Comparison of ENCODE assay signal across 8 cellular contexts in the genomic region with DNA sequence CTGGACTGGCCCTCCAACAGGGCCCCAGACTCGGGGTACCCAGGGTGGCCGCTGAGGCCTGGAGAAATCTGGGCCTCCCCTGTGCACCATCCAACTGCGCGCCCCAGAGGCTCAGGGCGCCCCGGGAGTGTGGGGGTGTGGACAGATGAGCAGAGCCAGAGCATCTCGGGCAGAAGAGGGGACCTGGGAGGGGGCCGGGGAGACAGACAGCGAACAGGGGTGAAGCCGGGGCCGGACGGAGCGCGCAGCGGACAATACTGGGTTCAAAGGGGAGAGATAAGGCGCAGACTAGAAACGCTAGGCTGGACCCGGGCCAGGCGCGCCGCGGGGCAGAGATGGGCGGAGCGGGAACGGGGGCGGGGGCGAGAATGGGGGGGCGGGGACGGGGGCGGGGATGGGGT. TPM values are rescaled to one million over a fixed set of nuclear protein-coding genes. Genes with fewer than 3 reads are reported as not detected.
A peak's percentile ranks its signal among the peaks of the same experiment; 100 is the strongest.
DNase-seq lines count a peak whose midpoint lies in the region; ATAC-seq and TF ChIP-seq lines count a peak whose summit lies in the region.

No MANE protein-coding gene starts in this region.

- H3K9me3 Mint-ChIP-seq in Caco-2 (ENCODE audit: unreplicated experiment), result no peaks in the 10 kb centered on the region

- no peak overlapping the region for H2AFZ ChIP-seq in SU-DHL-6 (ENCODE audit: low read depth, low read length, severe bottlenecking)

- DNase-seq in Caco-2, result no peak
- no peak for DNase-seq in HAP-1 (ENCODE audit: low spot score in 2 of 2)
- peak; percentile 55 for DNase-seq in foreskin melanocyte
- DNase-seq in prostate gland (ENCODE audit: low spot score), result no peak
- DNase-seq in NCI-H82 (lab: John Stamatoyannopoulos, UW), result no peak
- DNase-seq in NCI-H2081 treated with DMSO at 0.1 percent for 48 hours (lab: John Stamatoyannopoulos, UW), result no peak

- no peak for ATAC-seq in HG02763 (IDR thresholded peaks at IDR 0.05; ENCODE audit: unreplicated experiment)

- in situ Hi-C loops in HAP-1 (cut with MboI; ENCODE audit: low sequenced_read_pairs), result no loop called here

- H4K20me1 ChIP-seq in SU-DHL-6 (ENCODE audit: low read depth, low read length), result no peaks in the 10 kb centered on the region

- peak overlapping the region; percentile 27 for H3K4me3 ChIP-seq in Caco-2 (ENCODE audit: low read depth, low read length)
- peak overlapping the region; percentile 28 for H3K4me3 ChIP-seq in HAP-1
- H3K4me3 ChIP-seq in SU-DHL-6 (ENCODE audit: insufficient read depth, low read length, poor library complexity, severe bottlenecking), result peak overlapping the region; percentile 41
- peak overlapping the region; percentile 82 to 98 for H3K4me3 ChIP-seq in prostate gland

- TF ChIP-seq CTCF in Caco-2 (IDR thresholded peaks at IDR 0.05; ENCODE audit: insufficient read depth in 1 of 2, low read depth in 1 of 2, low read length in 1 of 2, severe bottlenecking in 1 of 2, unreplicated experiment in 1 of 2), result no peak
- TF ChIP-seq CTCF in SU-DHL-6 (IDR thresholded peaks at IDR 0.05; ENCODE audit: insufficient read depth, low read length, poor library complexity, severe bottlenecking), result no peak
- TF ChIP-seq CTCF in prostate gland (IDR thresholded peaks at IDR 0.05), result no peak

- peaks cover 35% of the 10 kb centered on the region for H3K4me1 Mint-ChIP-seq in Caco-2 (ENCODE audit: low read depth, unreplicated experiment)

- peaks cover 17% of the 10 kb centered on the region for H3K36me3 Mint-ChIP-seq in Caco-2 (ENCODE audit: insufficient read depth, unreplicated experiment)

- intact Hi-C loops in Caco-2 (cut with micrococcal nuclease; ENCODE audit: unreplicated experiment), result loop anchor here (5.0 kb wide), 2 partner anchors 39 to 51 kb away; no protein-coding TSS in a partner anchor
- intact Hi-C loops in prostate gland (cut with DNase I), result no loop called here

- H3K27me3 ChIP-seq in Caco-2 (replicated peaks; ENCODE audit: control insufficient read depth, insufficient read depth, low read length), result no peaks in the 10 kb centered on the region
- no peaks in the 10 kb centered on the region for H3K27me3 ChIP-seq in HAP-1 (ENCODE audit: low read depth)
- no peaks in the 10 kb centered on the region for H3K27me3 ChIP-seq in SU-DHL-6 (ENCODE audit: low read length)
- H3K27me3 ChIP-seq in prostate gland (replicated peaks; ENCODE audit: insufficient read depth), result no peaks in the 10 kb centered on the region

- no peak overlapping the region for H3K27ac Mint-ChIP-seq in Caco-2 (ENCODE audit: unreplicated experiment)

- H3K9me3 ChIP-seq in Caco-2 (no peaks in the 10 kb centered on the region), HAP-1 (no peaks in the 10 kb centered on the region), SU-DHL-6 (ENCODE audit: insufficient read depth, low read length) (no peaks in the 10 kb centered on the region), prostate gland (no peaks in the 10 kb centered on the region)

- POLR2A ChIA-PET in Caco-2 (lab: Charles Lee), result interaction anchor here (0.6 to 1.3 kb wide), 2 partner anchors 117 to 265 kb away, joined by 4 to 6 read pairs; partner anchors contain the start of gene TIMM44

- no peaks in the 10 kb centered on the region for H3K27me3 Mint-ChIP-seq in Caco-2 (ENCODE audit: insufficient read depth, unreplicated experiment)

- no peaks in the 10 kb centered on the region for H3K9me2 ChIP-seq in SU-DHL-6 (replicated peaks; ENCODE audit: insufficient read depth, low read length)

- H3K79me2 ChIP-seq in SU-DHL-6 (ENCODE audit: insufficient read depth, low read length), result peaks cover 15% of the 10 kb centered on the region; the same call in 1 of the 2 replicates

- H3K36me3 ChIP-seq in Caco-2 (ENCODE audit: control insufficient read depth, insufficient read depth, low read length) (no peaks in the 10 kb centered on the region), HAP-1 (replicated peaks) (no peaks in the 10 kb centered on the region), SU-DHL-6 (ENCODE audit: low read length) (no peaks in the 10 kb centered on the region), prostate gland (no peaks in the 10 kb centered on the region)

- H3K4me1 ChIP-seq in Caco-2 (peaks cover 41% of the 10 kb centered on the region), HAP-1 (peaks cover 4% of the 10 kb centered on the region; the same call in 1 of the 2 replicates), prostate gland (replicated peaks) (peaks cover 15% of the 10 kb centered on the region)

- CTCF ChIA-PET in Caco-2 (lab: Charles Lee), result no interaction called here

- BruUV-seq in Caco-2 (replicated peaks; lab: Mats Ljungman, UMichigan), result no TSS peak

- H3K9ac ChIP-seq in SU-DHL-6 (ENCODE audit: low read length), result peak overlapping the region; percentile 50; the same call in 1 of the 2 replicates

- H3K27ac ChIP-seq in SU-DHL-6 (ENCODE audit: low read depth, low read length) (no peak overlapping the region), prostate gland (peak overlapping the region; percentile 92 to 93)

- no peak for TF ChIP-seq POLR2A in prostate gland (IDR thresholded peaks at IDR 0.05)

- peak overlapping the region; percentile 93 for H3K4me3 Mint-ChIP-seq in Caco-2 (ENCODE audit: unreplicated experiment)

- WGBS in prostate gland, result under 1% methylated on average over 29 of the region's 30 CpGs

- H3F3A ChIP-seq in SU-DHL-6 (ENCODE audit: insufficient read depth), result peaks cover 4% of the 10 kb centered on the region; the same call in 1 of the 2 replicates

- H3K4me2 ChIP-seq in SU-DHL-6 (ENCODE audit: low read depth, low read length, poor library complexity, severe bottlenecking), result peak overlapping the region; percentile 58

RNA-seq across cellular contexts. Expression of gene CERS4, which starts 0.5 kb away (rescaled TPM):
- total RNA-seq in Caco-2 (2022) (56.8 and 66.9 TPM in 2 replicates), prostate gland (100 to 1,000 TPM; 170 to 176 TPM)

RNA-seq across cellular contexts. Expression of gene FBN3, which starts 59.3 kb away (rescaled TPM):
- total RNA-seq in Caco-2 (2022) (15.0 and 16.4 TPM in 2 replicates), prostate gland (1 to 10 TPM; 3.1 to 5.2 TPM)

Comparison
In these comparisons a context has a peak if more than half of its experiments do, and no peak if none do; other contexts are left out.
1. H3K4me3 ChIP-seq: peak in every context shown above with its lines; median percentile 90 in prostate gland; 41 in SU-DHL-6; 28 in HAP-1; 27 in Caco-2.